ENCODE assay signal across 11 cellular contexts in the genomic region with DNA sequence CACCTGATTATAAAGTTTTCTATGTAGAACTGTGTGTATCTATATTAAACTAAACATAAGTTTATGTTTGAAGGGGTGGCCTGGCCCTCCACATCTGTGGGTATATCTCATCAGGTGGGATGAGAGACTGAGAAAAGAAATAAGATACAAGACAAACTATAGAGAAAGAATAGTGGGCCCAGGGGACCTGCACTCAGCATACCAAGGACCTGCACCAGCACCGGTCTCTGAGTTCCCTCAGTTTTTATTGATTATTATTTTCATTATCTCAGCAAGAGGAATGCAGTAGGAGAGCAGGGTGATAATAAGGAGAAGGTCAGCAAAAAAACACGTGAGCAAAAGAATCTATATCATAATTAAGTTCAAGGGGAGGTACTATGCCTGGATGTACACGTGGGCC. TPM values are rescaled to one million over a fixed set of nuclear protein-coding genes. Genes with fewer than 3 reads are reported as not detected.
"Had no signal": no experiment of that assay in that cellular context is flagged by ENCODE, and none has a peak within 500 bp of the region (broad histone marks: within the 10 kb centered on the region; RNA-seq: fewer than 3 reads in every experiment).

No MANE protein-coding gene starts in this region.

RNA-seq across cellular contexts. Expression of gene DBET, which starts 41.9 kb away (rescaled TPM):
- total RNA-seq: activated CD4-positive, alpha-beta T cell treated with anti-CD3 and anti-CD28 coated beads, Interleukin-2, amount 10 ng/mL, durations not matched to agents 7 days and 5 days; activated CD8-positive, alpha-beta T cell treated with anti-CD3 and anti-CD28 coated beads, Interleukin-2, amount 10 ng/mL, durations not matched to agents 7 days and 5 days; activated naive CD4-positive, alpha-beta T cell treated with anti-CD3 and anti-CD28 coated beads, Interleukin-2, amount 50 U/mL, for 72 hours; activated T-helper 1 cell treated with anti-CD3 and anti-CD28 coated beads, Interleukin-12 subunit alpha, Interleukin-12 subunit beta, Interleukin-2, Interleukin-4 antibody, amounts not matched to agents 30 ng/mL and 10 ng/mL and 1 ng/mL, durations not matched to agents 14 hours and 24 hours and 36 hours; adrenal gland; astrocyte; body of pancreas; breast epithelium; K562; SJSA1 had no signal
- polyA plus RNA-seq: adrenal gland, K562, SK-N-SH had no signal
